1 cellular context compared by ENCODE assay signal in genomic region chr15:88563638-88564037, GRCh38.
A peak's percentile ranks its signal among the peaks of the same experiment; 100 is the strongest.
TF ChIP-seq lines count a peak whose summit lies in the region.

No MANE protein-coding gene starts in this region.

TF ChIP-seq in K562, 482 proteins besides CTCF, POLR2A, EP300 and RAD21 (continued from another document and continues in another):
- TF ChIP-seq ZNF609 (CRISPR knock-in tag; IDR thresholded peaks at IDR 0.05; ENCODE audit: borderline replicate concordance) (no peak), STAT5B (CRISPR knock-in tag; IDR thresholded peaks at IDR 0.05) (no peak), PPARD (CRISPR knock-in tag; IDR thresholded peaks at IDR 0.05) (no peak), ARID4B (CRISPR knock-in tag; IDR thresholded peaks at IDR 0.05) (no peak), CREBBP (IDR thresholded peaks at IDR 0.05; ENCODE audit: low read depth, low read length) (no peak), ZNF24 (IDR thresholded peaks at IDR 0.05) (no peak), NR2C2 (CRISPR knock-in tag; IDR thresholded peaks at IDR 0.05) (no peak), NR2C2 (tag; IDR thresholded peaks at IDR 0.05) (no peak), SIN3A (IDR thresholded peaks at IDR 0.05; ENCODE audit: borderline replicate concordance in 2 of 2, control insufficient read depth in 1 of 2, low read depth in 2 of 2, low read length in 2 of 2) (no peak), MAFK (IDR thresholded peaks at IDR 0.05; ENCODE audit: low read length) (no peak), COPS2 (conservative IDR thresholded peaks at IDR 0.05) (no peak), UBTF (IDR thresholded peaks at IDR 0.05; ENCODE audit: borderline replicate concordance in 1 of 2, low read depth in 2 of 2, low read length in 2 of 2) (no peak), MXD1 (CRISPR knock-in tag; IDR thresholded peaks at IDR 0.05; ENCODE audit: borderline replicate concordance, poor library complexity, severe bottlenecking) (no peak), ZNF253 (CRISPR knock-in tag; conservative IDR thresholded peaks at IDR 0.05) (no peak), TRIM25 (IDR thresholded peaks at IDR 0.05; ENCODE audit: borderline replicate concordance) (no peak), ARNT (IDR thresholded peaks at IDR 0.05) (peak in 1 of 2 experiments; percentile 71; a peak in 1 of 4 replicates), TFE3 (CRISPR knock-in tag; IDR thresholded peaks at IDR 0.05) (no peak), PCBP2 (IDR thresholded peaks at IDR 0.05; ENCODE audit: low read depth, low read length, poor library complexity, severe bottlenecking) (no peak), ZNF124 (CRISPR knock-in tag; IDR thresholded peaks at IDR 0.05) (no peak), ZNF766 (CRISPR knock-in tag; conservative IDR thresholded peaks at IDR 0.05) (no peak), ZBTB2 (IDR thresholded peaks at IDR 0.05) (no peak), SMARCC2 (IDR thresholded peaks at IDR 0.05; ENCODE audit: low read depth) (peak; percentile 64), ZBTB5 (IDR thresholded peaks at IDR 0.05) (peak; percentile 85), SMAD4 (CRISPR knock-in tag; conservative IDR thresholded peaks at IDR 0.05) (peak; percentile 52; the same call in 1 of the 2 replicates), HIVEP1 (CRISPR knock-in tag; IDR thresholded peaks at IDR 0.05) (no peak), HNRNPH1 (optimal IDR thresholded peaks at IDR 0.05; ENCODE audit: low read depth, low read length) (no peak), EP400 (IDR thresholded peaks at IDR 0.05) (peak; percentile 26; the same call in 1 of the 2 replicates), SUPT5H (IDR thresholded peaks at IDR 0.05) (no peak), TFAP4 (CRISPR knock-in tag; IDR thresholded peaks at IDR 0.05; ENCODE audit: borderline replicate concordance) (no peak), NFRKB (IDR thresholded peaks at IDR 0.05; ENCODE audit: low read depth) (no peak), ZNF282 (CRISPR knock-in tag; IDR thresholded peaks at IDR 0.05) (no peak), HINFP (tag; conservative IDR thresholded peaks at IDR 0.05; ENCODE audit: low read depth) (no peak), GABPA (tag; conservative IDR thresholded peaks at IDR 0.05; ENCODE audit: low read depth) (0 out of 2 replicates have a peak, but pooled peaks have one; percentile 18), STAT5A (IDR thresholded peaks at IDR 0.05; ENCODE audit: borderline replicate concordance, low read length) (peak; percentile 60; the same call in 1 of the 2 replicates), HNRNPLL (IDR thresholded peaks at IDR 0.05; ENCODE audit: low read depth, low read length, poor library complexity, severe bottlenecking) (no peak), TAF15 (IDR thresholded peaks at IDR 0.05; ENCODE audit: low read depth, low read length) (no peak), ZKSCAN3 (CRISPR knock-in tag; IDR thresholded peaks at IDR 0.05) (no peak), PTRF (tag; IDR thresholded peaks at IDR 0.05) (no peak)
